Comparison of ENCODE assay signal across 2 cellular contexts in the genomic region with DNA sequence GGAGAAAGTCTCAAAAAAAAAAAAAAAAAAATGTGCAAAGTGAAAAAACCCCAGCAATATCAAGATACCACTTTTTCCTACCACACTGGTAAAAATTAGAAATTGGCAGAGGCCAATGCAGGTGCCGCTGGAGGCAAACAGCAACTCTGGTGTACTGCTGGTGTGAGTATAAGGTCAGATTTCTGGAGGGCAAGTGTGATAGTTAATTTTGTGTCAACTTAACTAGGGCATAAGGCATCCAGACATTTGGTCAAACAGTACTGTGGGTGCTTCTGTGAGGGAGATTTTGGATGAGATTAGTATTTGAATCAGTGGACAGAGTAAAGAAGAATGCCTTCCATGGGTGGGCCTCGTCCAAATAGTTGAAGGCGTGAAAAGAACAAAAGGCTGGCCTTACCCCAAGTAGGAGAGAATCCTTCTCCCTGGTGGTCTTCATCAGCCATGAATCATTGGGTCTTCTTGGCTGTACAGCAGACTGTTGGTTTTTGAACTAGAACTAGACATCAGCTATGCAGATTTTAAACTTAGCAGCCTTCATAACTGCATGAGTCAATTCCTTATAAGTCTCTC.
A peak's percentile ranks its signal among the peaks of the same experiment; 100 is the strongest.
TF ChIP-seq lines count a peak whose summit lies in the region.

No MANE protein-coding gene starts in this region.

TF ChIP-seq in HEK293, 187 proteins besides CTCF, POLR2A, EP300 and RAD21:
- peak; percentile 92 for TF ChIP-seq ZNF10 (tag by site-specific recombination; IDR thresholded peaks at IDR 0.05)
- TF ChIP-seq, protein P1, sequence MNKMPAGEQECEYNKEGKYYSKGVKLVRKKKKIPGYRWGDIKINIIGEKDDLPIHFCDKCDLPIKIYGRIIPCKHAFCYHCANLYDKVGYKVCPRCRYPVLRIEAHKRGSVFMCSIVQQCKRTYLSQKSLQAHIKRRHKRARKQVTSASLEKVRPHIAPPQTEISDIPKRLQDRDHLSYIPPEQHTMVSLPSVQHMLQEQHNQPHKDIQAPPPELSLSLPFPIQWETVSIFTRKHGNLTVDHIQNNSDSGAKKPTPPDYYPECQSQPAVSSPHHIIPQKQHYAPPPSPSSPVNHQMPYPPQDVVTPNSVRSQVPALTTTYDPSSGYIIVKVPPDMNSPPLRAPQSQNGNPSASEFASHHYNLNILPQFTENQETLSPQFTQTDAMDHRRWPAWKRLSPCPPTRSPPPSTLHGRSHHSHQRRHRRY (tag by site-specific recombination; IDR thresholded peaks at IDR 0.05) = no peak

TF ChIP-seq in K562, 482 proteins besides CTCF, POLR2A, EP300 and RAD21:
- peak; percentile 60 for TF ChIP-seq RBM25 (IDR thresholded peaks at IDR 0.05; ENCODE audit: low read depth, low read length, severe bottlenecking)
- TF ChIP-seq, protein P2, sequence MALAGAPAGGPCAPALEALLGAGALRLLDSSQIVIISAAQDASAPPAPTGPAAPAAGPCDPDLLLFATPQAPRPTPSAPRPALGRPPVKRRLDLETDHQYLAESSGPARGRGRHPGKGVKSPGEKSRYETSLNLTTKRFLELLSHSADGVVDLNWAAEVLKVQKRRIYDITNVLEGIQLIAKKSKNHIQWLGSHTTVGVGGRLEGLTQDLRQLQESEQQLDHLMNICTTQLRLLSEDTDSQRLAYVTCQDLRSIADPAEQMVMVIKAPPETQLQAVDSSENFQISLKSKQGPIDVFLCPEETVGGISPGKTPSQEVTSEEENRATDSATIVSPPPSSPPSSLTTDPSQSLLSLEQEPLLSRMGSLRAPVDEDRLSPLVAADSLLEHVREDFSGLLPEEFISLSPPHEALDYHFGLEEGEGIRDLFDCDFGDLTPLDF (CRISPR knock-in tag; IDR thresholded peaks at IDR 0.05) = no peak
- TF ChIP-seq ZNF134 (CRISPR knock-in tag; conservative IDR thresholded peaks at IDR 0.05) = peak; percentile 98
- TF ChIP-seq ZBTB17 (CRISPR knock-in tag; IDR thresholded peaks at IDR 0.05) = no peak
- no peak for TF ChIP-seq RBFOX2 (IDR thresholded peaks at IDR 0.05; ENCODE audit: low read depth, low read length)
- no peak for TF ChIP-seq POLR2G (IDR thresholded peaks at IDR 0.05; ENCODE audit: low read depth, low read length)
- TF ChIP-seq RHOXF2B (CRISPR knock-in tag; conservative IDR thresholded peaks at IDR 0.05) = no peak
- TF ChIP-seq EHMT2 (IDR thresholded peaks at IDR 0.05) = no peak
- TF ChIP-seq TSC22D4 (tag; IDR thresholded peaks at IDR 0.05) = no peak
- no peak for TF ChIP-seq MCM3 (IDR thresholded peaks at IDR 0.05)
- peak; percentile 50; the same call in 1 of the 2 replicates for TF ChIP-seq FOXM1 (IDR thresholded peaks at IDR 0.05; ENCODE audit: low read depth)
- no peak for TF ChIP-seq FOXM1 (CRISPR knock-in tag; IDR thresholded peaks at IDR 0.05; ENCODE audit: low read depth)
- no peak for TF ChIP-seq NONO (IDR thresholded peaks at IDR 0.05; ENCODE audit: low read depth in 2 of 2, low read length in 1 of 2)
- TF ChIP-seq BRCA1 (IDR thresholded peaks at IDR 0.05) = no peak
- TF ChIP-seq BRCA1 (CRISPR knock-in tag; IDR thresholded peaks at IDR 0.05) = no peak
- TF ChIP-seq ZFX (CRISPR knock-in tag; IDR thresholded peaks at IDR 0.05) = no peak
